ENCODE assay signal across 16 cellular contexts in genomic region chr11:800473-800872, GRCh38. TPM values are rescaled to one million over a fixed set of nuclear protein-coding genes. Genes with fewer than 3 reads are reported as not detected.
DNase-seq lines count a peak whose midpoint lies in the region; ATAC-seq and TF ChIP-seq lines count a peak whose summit lies in the region.
"Had no signal": no experiment of that assay in that cellular context is flagged by ENCODE, and none has a peak within 500 bp of the region (broad histone marks: within the 10 kb centered on the region; RNA-seq: fewer than 3 reads in every experiment).

No MANE protein-coding gene starts in this region.

- H3K4me3 Mint-ChIP-seq in glutamatergic neuron (ENCODE audit: unreplicated experiment) (no peak overlapping the region), neural crest cell (peak overlapping the region; percentile 41)
- H3K4me3 Mint-ChIP-seq: HFFc6 had no signal

- no peak for ATAC-seq in left ventricle myocardium superior
- ATAC-seq in HG02885 (IDR thresholded peaks at IDR 0.05; ENCODE audit: poor library complexity, unreplicated experiment), result no peak
- no peak for ATAC-seq in HG03457 (IDR thresholded peaks at IDR 0.05; ENCODE audit: unreplicated experiment)

- H3K36me3 Mint-ChIP-seq in glutamatergic neuron (ENCODE audit: unreplicated experiment) (no peaks in the 10 kb centered on the region), neural crest cell (ENCODE audit: low read depth) (no peaks in the 10 kb centered on the region)

- no peak for TF ChIP-seq CTCF in glutamatergic neuron (IDR thresholded peaks at IDR 0.05; ENCODE audit: partially characterized antibody, unreplicated experiment)
- no peak for TF ChIP-seq CTCF in neural crest cell (conservative IDR thresholded peaks at IDR 0.05)

- no peak overlapping the region for H3K27ac Mint-ChIP-seq in glutamatergic neuron (ENCODE audit: unreplicated experiment)
- no peak overlapping the region for H3K27ac Mint-ChIP-seq in neural crest cell (ENCODE audit: unreplicated experiment)
- H3K27ac Mint-ChIP-seq: CD4-positive, alpha-beta memory T cell; HFFc6 had no signal

- peaks cover 7% of the 10 kb centered on the region for H3K9me3 Mint-ChIP-seq in glutamatergic neuron (ENCODE audit: unreplicated experiment)
- H3K9me3 Mint-ChIP-seq in neural crest cell, result no peaks in the 10 kb centered on the region
- H3K9me3 Mint-ChIP-seq: CD4-positive, alpha-beta memory T cell; HFFc6 had no signal

- intact Hi-C loops in left ventricle myocardium superior (cut with micrococcal nuclease), result no loop called here
- intact Hi-C loops in cardiac septum (cut with DNase I), result no loop called here

- DNase-seq in left ventricle myocardium superior (peak; percentile 36), cardiac septum (ENCODE audit: low spot score) (no peak), glutamatergic neuron (peak; percentile 13), neural crest cell (ENCODE audit: low read depth, low spot score) (no peak), DMS53 treated with DMSO at 0.1 percent for 48 hours (lab: John Stamatoyannopoulos, UW; ENCODE audit: unreplicated experiment) (no peak)
- DNase-seq: C1 segment of cervical spinal cord; Calu3; CD4-positive, alpha-beta memory T cell; COR-L47; DMS53; DND-41; GOT3; HFFc6 had no signal

- H3K27me3 Mint-ChIP-seq in glutamatergic neuron (ENCODE audit: unreplicated experiment) (peaks cover 5% of the 10 kb centered on the region), neural crest cell (ENCODE audit: low read depth) (no peaks in the 10 kb centered on the region)
- H3K27me3 Mint-ChIP-seq: CD4-positive, alpha-beta memory T cell had no signal

- H3K4me1 Mint-ChIP-seq in glutamatergic neuron (ENCODE audit: low read depth, unreplicated experiment), result peaks cover 4% of the 10 kb centered on the region
- H3K4me1 Mint-ChIP-seq in neural crest cell, result peaks cover 15% of the 10 kb centered on the region

RNA-seq across cellular contexts. Expression of gene SLC25A22, which starts 2.4 kb away (rescaled TPM):
- total RNA-seq in left ventricle myocardium superior, result 3.5 TPM
- 4.7 TPM for total RNA-seq in cardiac septum
- total RNA-seq in glutamatergic neuron (ENCODE audit: unreplicated experiment), result 93.9 TPM
- total RNA-seq in neural crest cell, result 53.4 and 54.6 TPM in 2 replicates

RNA-seq across cellular contexts. Expression of gene PIDD1, which starts 4.6 kb away (rescaled TPM):
- 8.5 TPM for total RNA-seq in left ventricle myocardium superior
- total RNA-seq in cardiac septum, result 12.1 TPM
- 37.0 TPM for total RNA-seq in glutamatergic neuron (ENCODE audit: unreplicated experiment)
- 30.7 and 37.9 TPM in 2 replicates for total RNA-seq in neural crest cell

RNA-seq across cellular contexts. Expression of gene RPLP2, which starts 9.3 kb away (rescaled TPM):
- total RNA-seq in left ventricle myocardium superior (942 TPM), cardiac septum (781 TPM), glutamatergic neuron (ENCODE audit: unreplicated experiment) (997 TPM), neural crest cell (1,810 and 1,830 TPM in 2 replicates)

RNA-seq across cellular contexts. Expression of gene CEND1, which starts 10.6 kb away (rescaled TPM):
- total RNA-seq in left ventricle myocardium superior, result not detected
- 0.65 TPM for total RNA-seq in cardiac septum
- total RNA-seq in glutamatergic neuron (ENCODE audit: unreplicated experiment), result 58.7 TPM
- total RNA-seq in neural crest cell, result 1.0 and 1.2 TPM in 2 replicates
- total RNA-seq: A172, Calu3 had no signal

RNA-seq across cellular contexts. Expression of gene PNPLA2, which starts 18.2 kb away (rescaled TPM):
- 321 TPM for total RNA-seq in left ventricle myocardium superior
- 209 TPM for total RNA-seq in cardiac septum
- 32.3 TPM for total RNA-seq in glutamatergic neuron (ENCODE audit: unreplicated experiment)
- total RNA-seq in neural crest cell, result 27.0 and 34.5 TPM in 2 replicates

Comparison
In these comparisons a context has a peak if more than half of its experiments do, and no peak if none do; other contexts are left out.
1. DNase-seq: peak in left ventricle myocardium superior (single experiment) and glutamatergic neuron (single experiment); none in cardiac septum (single experiment), neural crest cell (single experiment) and DMS53 treated with DMSO at 0.1 percent for 48 hours (single experiment).